In genomic region chr3:25483456-25483855, GRCh38 we compare ENCODE assay signal across 22 cellular contexts. TPM values are rescaled to one million over a fixed set of nuclear protein-coding genes. Genes with fewer than 3 reads are reported as not detected.
DNase-seq lines count a peak whose midpoint lies in the region; ATAC-seq, FAIRE-seq and TF ChIP-seq lines count a peak whose summit lies in the region.
"Had no signal": no experiment of that assay in that cellular context is flagged by ENCODE, and none has a peak within 500 bp of the region (broad histone marks: within the 10 kb centered on the region; RNA-seq: fewer than 3 reads in every experiment).

No MANE protein-coding gene starts in this region.

- no peak overlapping the region for H3K4me2 ChIP-seq in astrocyte (ENCODE audit: low read length)

- peaks cover 50% of the 10 kb centered on the region for H3K4me1 ChIP-seq in astrocyte (ENCODE audit: insufficient read depth, low read length)
- peaks cover 100% of the 10 kb centered on the region for H3K4me1 ChIP-seq in left ventricle myocardium inferior

- no peak overlapping the region for H3K4me3 ChIP-seq in astrocyte (ENCODE audit: insufficient read depth, low read depth, low read length)
- no peak overlapping the region for H3K4me3 ChIP-seq in left ventricle myocardium inferior
- H3K4me3 ChIP-seq: lower lobe of right lung had no signal

- no peak overlapping the region for H3K9ac ChIP-seq in astrocyte (ENCODE audit: low read length)

- H3K36me3 ChIP-seq in astrocyte (ENCODE audit: insufficient read depth, low read length) (no peaks in the 10 kb centered on the region), left ventricle myocardium inferior (no peaks in the 10 kb centered on the region)
- H3K36me3 ChIP-seq: lower lobe of right lung had no signal

- H2AFZ ChIP-seq in astrocyte (ENCODE audit: low read depth, low read length) = no peak overlapping the region

- H3K27me3 Mint-ChIP-seq in astrocyte (ENCODE audit: low read depth, unreplicated experiment) (no peaks in the 10 kb centered on the region), nephron progenitor cell (ENCODE audit: low read depth, poor library complexity) (peaks cover 2% of the 10 kb centered on the region)
- peaks cover 7% of the 10 kb centered on the region for H3K27me3 Mint-ChIP-seq in activated T-helper 17 cell treated with anti-CD3 and anti-CD28 coated beads, Interleukin-2, amount 50 U/mL, for 72 hours
- no peaks in the 10 kb centered on the region for H3K27me3 Mint-ChIP-seq in activated naive CD4-positive, alpha-beta T cell treated with anti-CD3 and anti-CD28 coated beads for 36 hours (ENCODE audit: low read depth)
- H3K27me3 Mint-ChIP-seq: effector memory CD8-positive, alpha-beta T cell had no signal

- H3K27ac Mint-ChIP-seq in astrocyte (ENCODE audit: unreplicated experiment) = no peak overlapping the region
- H3K27ac Mint-ChIP-seq in nephron progenitor cell = peak overlapping the region; percentile 30
- H3K27ac Mint-ChIP-seq in activated T-helper 17 cell treated with anti-CD3 and anti-CD28 coated beads, Interleukin-2, amount 50 U/mL, for 72 hours = no peak overlapping the region
- H3K27ac Mint-ChIP-seq in activated naive CD4-positive, alpha-beta T cell treated with anti-CD3 and anti-CD28 coated beads for 36 hours = no peak overlapping the region
- H3K27ac Mint-ChIP-seq: effector memory CD8-positive, alpha-beta T cell had no signal

- H3K4me1 Mint-ChIP-seq in astrocyte (ENCODE audit: low read depth, unreplicated experiment) (peaks cover 13% of the 10 kb centered on the region), nephron progenitor cell (peaks cover 68% of the 10 kb centered on the region)
- no peaks in the 10 kb centered on the region for H3K4me1 Mint-ChIP-seq in activated T-helper 17 cell treated with anti-CD3 and anti-CD28 coated beads, Interleukin-2, amount 50 U/mL, for 72 hours
- H3K4me1 Mint-ChIP-seq in activated naive CD4-positive, alpha-beta T cell treated with anti-CD3 and anti-CD28 coated beads for 36 hours (ENCODE audit: low read depth) = no peaks in the 10 kb centered on the region

- H3K4me3 Mint-ChIP-seq in astrocyte (ENCODE audit: unreplicated experiment) = no peak overlapping the region
- no peak overlapping the region for H3K4me3 Mint-ChIP-seq in nephron progenitor cell
- H3K4me3 Mint-ChIP-seq in activated T-helper 17 cell treated with anti-CD3 and anti-CD28 coated beads, Interleukin-2, amount 50 U/mL, for 72 hours = no peak overlapping the region
- no peak overlapping the region for H3K4me3 Mint-ChIP-seq in activated naive CD4-positive, alpha-beta T cell treated with anti-CD3 and anti-CD28 coated beads for 36 hours
- H3K4me3 Mint-ChIP-seq: effector memory CD8-positive, alpha-beta T cell had no signal

- no peak for TF ChIP-seq CTCF in astrocyte (IDR thresholded peaks at IDR 0.05; ENCODE audit: insufficient read depth, low read depth, low read length)
- no peak for TF ChIP-seq CTCF in left ventricle myocardium inferior (IDR thresholded peaks at IDR 0.05; ENCODE audit: borderline replicate concordance)
- no peak for TF ChIP-seq CTCF in nephron progenitor cell (IDR thresholded peaks at IDR 0.05)

- ATAC-seq in activated T-helper 17 cell treated with anti-CD3 and anti-CD28 coated beads, Interleukin-2, amount 50 U/mL, for 72 hours (replicated peaks) = no peak
- no peak for ATAC-seq in GM21825 (IDR thresholded peaks at IDR 0.05; ENCODE audit: unreplicated experiment)
- ATAC-seq: effector memory CD8-positive, alpha-beta T cell; lower lobe of right lung; PC-3 had no signal

- in situ Hi-C loops in Caki2 (cut with HindIII; ENCODE audit: low pct_unique_long_range_greater_than_20kb, low sequenced_read_pairs) = no loop called here

- H3K36me3 Mint-ChIP-seq in astrocyte (ENCODE audit: low read depth, unreplicated experiment) (no peaks in the 10 kb centered on the region), nephron progenitor cell (ENCODE audit: low read depth) (no peaks in the 10 kb centered on the region)
- H3K36me3 Mint-ChIP-seq in activated T-helper 17 cell treated with anti-CD3 and anti-CD28 coated beads, Interleukin-2, amount 50 U/mL, for 72 hours (ENCODE audit: low read depth) = no peaks in the 10 kb centered on the region
- no peaks in the 10 kb centered on the region for H3K36me3 Mint-ChIP-seq in activated naive CD4-positive, alpha-beta T cell treated with anti-CD3 and anti-CD28 coated beads for 36 hours (ENCODE audit: low read depth)

- H3K9me3 ChIP-seq in astrocyte (ENCODE audit: insufficient read depth, low read depth, low read length) (no peaks in the 10 kb centered on the region), left ventricle myocardium inferior (replicated peaks) (no peaks in the 10 kb centered on the region)
- H3K9me3 ChIP-seq: lower lobe of right lung had no signal

- peak overlapping the region; percentile 20 for H3K27ac ChIP-seq in astrocyte (ENCODE audit: low read depth, low read length)
- peak overlapping the region; percentile 68 for H3K27ac ChIP-seq in left ventricle myocardium inferior (replicated peaks)
- H3K27ac ChIP-seq: lower lobe of right lung had no signal

- no peaks in the 10 kb centered on the region for H4K20me1 ChIP-seq in astrocyte (ENCODE audit: insufficient read depth, low read length)

- DNase-seq in Caki2 (ENCODE audit: low read depth) (peak; percentile 37), astrocyte (ENCODE audit: low read depth) (no peak), left ventricle myocardium inferior (no peak), nephron progenitor cell (no peak)
- no peak for DNase-seq in stimulated activated CD4-positive, alpha-beta T cell treated with anti-CD3 and anti-CD28 coated beads, Interleukin-2, amount 100 ng/mL, for 48 hours
- no peak for DNase-seq in activated naive CD4-positive, alpha-beta T cell treated with anti-CD3 and anti-CD28 coated beads for 36 hours
- DNase-seq: activated CD4-positive, alpha-beta T cell treated with anti-CD3 and anti-CD28 coated beads, Interleukin-2, amount 50 U/mL, for 4 hours; activated gamma-delta T cell treated with Interleukin-2 at 50 U/mL for 16 hours; C1 segment of cervical spinal cord; effector memory CD8-positive, alpha-beta T cell; lower lobe of right lung; NCI-H187 treated with DMSO at 0.1 percent for 48 hours; NCI-H226; NCI-H82; PC-3; stimulated activated CD4-positive, alpha-beta T cell treated with anti-CD3 and anti-CD28 coated beads, Interleukin-15, amount 100 ng/mL, for 24 hours; substantia nigra had no signal

- no peaks in the 10 kb centered on the region for H3K27me3 ChIP-seq in astrocyte (ENCODE audit: insufficient read depth, low read length)
- no peaks in the 10 kb centered on the region for H3K27me3 ChIP-seq in left ventricle myocardium inferior (ENCODE audit: low read depth)

- intact Hi-C loops in left ventricle myocardium inferior (cut with micrococcal nuclease) = no loop called here
- intact Hi-C loops in activated naive CD4-positive, alpha-beta T cell treated with anti-CD3 and anti-CD28 coated beads for 36 hours (cut with micrococcal nuclease) = no loop called here

- peaks cover 82% of the 10 kb centered on the region for H3K79me2 ChIP-seq in astrocyte (ENCODE audit: insufficient read depth, low read length)

- no peak for FAIRE-seq in astrocyte (lab: Jason Lieb, UNC)
- FAIRE-seq: D721Med, urothelium cell line had no signal

- peaks cover 6% of the 10 kb centered on the region for H3K9me3 Mint-ChIP-seq in astrocyte (ENCODE audit: unreplicated experiment)
- H3K9me3 Mint-ChIP-seq in nephron progenitor cell = no peaks in the 10 kb centered on the region
- H3K9me3 Mint-ChIP-seq in activated T-helper 17 cell treated with anti-CD3 and anti-CD28 coated beads, Interleukin-2, amount 50 U/mL, for 72 hours = no peaks in the 10 kb centered on the region
- H3K9me3 Mint-ChIP-seq in activated naive CD4-positive, alpha-beta T cell treated with anti-CD3 and anti-CD28 coated beads for 36 hours = no peaks in the 10 kb centered on the region
- H3K9me3 Mint-ChIP-seq: effector memory CD8-positive, alpha-beta T cell had no signal

- CTCF ChIA-PET in activated naive CD4-positive, alpha-beta T cell treated with anti-CD3 and anti-CD28 coated beads for 36 hours (lab: Charles Lee) = interaction anchor here (0.6 kb wide), 1 partner anchor 34 kb away, joined by 3 read pairs; no protein-coding TSS in a partner anchor

RNA-seq across cellular contexts. Expression of gene RARB, which starts 55.4 kb away (rescaled TPM):
- 25.6 and 29.9 TPM in 2 replicates for total RNA-seq in Caki2 (2014; rRNA removed; shearing (Covaris generic); ENCODE audit: low replicate concordance)
- total RNA-seq in astrocyte (0.27 and 0.29 TPM in 2 replicates), left ventricle myocardium inferior (15.6 TPM)
- total RNA-seq in activated T-helper 17 cell treated with anti-CD3 and anti-CD28 coated beads, Interleukin-2, amount 50 U/mL, for 72 hours = not detected
- total RNA-seq in activated naive CD4-positive, alpha-beta T cell treated with anti-CD3 and anti-CD28 coated beads for 36 hours = not detected
- total RNA-seq: PC-3; T-helper 1 cell treated with Interleukin-12 subunit alpha and Interleukin-12 subunit beta and Interleukin-4 antibody, amounts not matched to agents 30 ng/mL and 1 ng/mL, for 36 hours had no signal

Comparison
In these comparisons a context has a peak if more than half of its experiments do, and no peak if none do; other contexts are left out.
1. RNA of gene RARB, which starts 55.4 kb away (total RNA-seq): 25.6 to 29.9 TPM in Caki2 and 15.6 TPM in left ventricle myocardium inferior (single experiment); 0.27 to 0.29 TPM in astrocyte, not detected in activated T-helper 17 cell treated with anti-CD3 and anti-CD28 coated beads, Interleukin-2, amount 50 U/mL, for 72 hours and not detected in activated naive CD4-positive, alpha-beta T cell treated with anti-CD3 and anti-CD28 coated beads for 36 hours; every median in the first group is over 10 times any median in the second.